Comparison of ENCODE assay signal across 9 cellular contexts in the genomic region with DNA sequence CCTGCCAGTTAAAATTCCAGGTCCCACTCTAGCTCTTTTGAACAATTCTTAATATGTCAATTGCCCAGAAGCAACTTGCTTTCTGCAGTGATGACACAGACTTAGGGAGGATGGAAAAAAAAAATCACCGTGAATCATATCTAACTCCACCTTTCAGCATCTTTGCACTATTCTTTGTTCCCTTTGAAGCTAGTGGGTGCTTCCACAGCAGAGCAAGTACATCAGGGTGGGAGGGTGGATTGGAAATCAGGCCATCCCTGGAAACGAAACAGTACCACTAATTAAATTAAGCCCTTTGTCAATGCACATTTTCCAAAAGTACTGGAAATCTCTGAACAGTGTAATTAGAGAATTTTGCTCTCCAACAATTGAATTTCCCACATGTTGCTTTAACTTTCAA.
"Had no signal": no experiment of that assay in that cellular context is flagged by ENCODE, and none has a peak within 500 bp of the region (broad histone marks: within the 10 kb centered on the region; RNA-seq: fewer than 3 reads in every experiment).

No MANE protein-coding gene starts in this region.

- H3K27ac ChIP-seq: GM23248 had no signal

- H2AFZ ChIP-seq: GM23248 had no signal

- ATAC-seq: HCT116 had no signal

- H3K4me3 ChIP-seq: GM23248, HAP-1 had no signal

- H3K36me3 ChIP-seq: HAP-1 had no signal

- DNase-seq: GM23248, GOT3, H7, H9, HCEC 1CT, HFFc6 had no signal

- H3K4me1 ChIP-seq: HAP-1 had no signal

- H3K4me3 Mint-ChIP-seq: H9, HFFc6 had no signal

- H3K27ac Mint-ChIP-seq: H9, HFFc6 had no signal

- H3K9me3 Mint-ChIP-seq: H9 had no signal

- H3K9ac ChIP-seq: GM23248 had no signal

- FAIRE-seq: H1 had no signal
